Comparison of ENCODE assay signal across 24 cellular contexts in the genomic region with DNA sequence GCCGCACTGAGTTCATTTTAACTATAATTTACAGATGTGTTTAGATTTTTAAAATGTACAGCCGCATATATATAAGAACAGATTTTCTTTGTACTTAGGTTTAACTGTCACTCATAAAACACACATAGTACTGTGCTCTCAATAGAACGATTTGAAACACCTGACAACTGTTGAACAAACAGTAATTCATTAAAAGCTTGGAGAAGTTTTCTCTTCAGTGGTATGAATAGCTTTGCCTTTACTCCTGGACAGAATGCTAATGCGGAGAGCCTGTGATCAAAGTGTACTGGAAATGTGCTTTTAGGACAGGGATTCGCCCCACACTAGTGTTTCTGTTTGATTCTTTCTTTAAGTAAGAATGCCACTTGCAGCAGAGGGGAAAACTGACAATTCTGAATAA.
"Had no signal": no experiment of that assay in that cellular context is flagged by ENCODE, and none has a peak within 500 bp of the region (broad histone marks: within the 10 kb centered on the region; RNA-seq: fewer than 3 reads in every experiment).

No MANE protein-coding gene starts in this region.

- H3K9me3 ChIP-seq: SJCRH30, SK-N-SH had no signal

- H3K4me3 ChIP-seq: SJCRH30 had no signal

- H3K27ac ChIP-seq: SJCRH30 had no signal

- H3K9ac ChIP-seq: SK-N-SH had no signal

- FAIRE-seq: bronchial epithelial cell, TTC549 had no signal

- H3K4me1 ChIP-seq: SJCRH30 had no signal

- H3K27me3 ChIP-seq: SJCRH30 had no signal

- H3K36me3 ChIP-seq: SJCRH30 had no signal

- DNase-seq: activated CD4-positive, alpha-beta T cell treated with anti-CD3 and anti-CD28 coated beads for 36 hours; activated CD4-positive, alpha-beta T cell treated with anti-CD3 and anti-CD28 coated beads, Interleukin-2, amount 10 ng/mL, durations not matched to agents 7 days and 5 days; activated CD4-positive, alpha-beta T cell treated with anti-CD3 and anti-CD28 coated beads, Interleukin-2, amount 50 U/mL, for 48 hours; activated CD8-positive, alpha-beta T cell treated with anti-CD3 and anti-CD28 coated beads, Interleukin-2, amount 10 ng/mL, durations not matched to agents 7 days and 5 days; activated effector memory CD4-positive, alpha-beta T cell treated with Interleukin-2 at 50 U/mL for 16 hours; activated naive CD4-positive, alpha-beta T cell treated with anti-CD3 and anti-CD28 coated beads, Interleukin-2, amount 10 ng/mL, durations not matched to agents 7 days and 5 days; activated naive CD8-positive, alpha-beta T cell treated with anti-CD3 and anti-CD28 coated beads, Interleukin-2, amount 50 U/mL, for 24 hours; activated T-cell treated with anti-CD3 and anti-CD28 coated beads, Interleukin-2, amount 50 U/mL, for 4 hours; anterior cingulate cortex; Karpas-422; KBM-7; NCI-H1048; NCI-H1105 treated with DMSO at 0.1 percent for 48 hours; NCI-H1436; NCI-H1694; NCI-H1930; NCI-H2081 treated with DMSO at 0.1 percent for 48 hours; NCI-H510A; NCI-H526 treated with DMSO at 0.1 percent for 48 hours; SHP77; SK-N-SH had no signal

- H3K4me2 ChIP-seq: SK-N-SH had no signal
